In the genomic region with DNA sequence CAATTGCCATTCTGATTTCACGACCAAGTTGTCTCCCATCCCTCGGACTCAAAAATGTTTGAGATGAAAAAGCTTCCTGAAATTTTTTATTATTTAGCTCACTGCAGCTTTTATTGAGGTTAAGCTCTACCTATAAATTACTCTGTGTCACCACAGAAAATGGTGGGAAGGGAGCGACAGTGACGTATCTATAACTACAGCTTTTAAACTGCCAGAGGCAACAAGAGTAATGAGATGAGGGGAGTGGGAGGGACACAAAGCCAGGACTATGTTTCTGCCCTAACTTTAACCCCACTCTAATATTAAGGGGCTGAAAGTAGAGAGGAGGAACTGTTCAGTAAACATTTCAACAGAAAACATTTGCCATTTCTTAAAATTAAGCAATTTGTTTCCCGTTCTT, we compare ENCODE assay signal across 1 cellular context.
TF ChIP-seq lines count a peak whose summit lies in the region.

No MANE protein-coding gene starts in this region.

TF ChIP-seq in SK-N-SH, 30 proteins besides CTCF, POLR2A, EP300 and RAD21 (continued from another document):
- TF ChIP-seq, protein P1, sequence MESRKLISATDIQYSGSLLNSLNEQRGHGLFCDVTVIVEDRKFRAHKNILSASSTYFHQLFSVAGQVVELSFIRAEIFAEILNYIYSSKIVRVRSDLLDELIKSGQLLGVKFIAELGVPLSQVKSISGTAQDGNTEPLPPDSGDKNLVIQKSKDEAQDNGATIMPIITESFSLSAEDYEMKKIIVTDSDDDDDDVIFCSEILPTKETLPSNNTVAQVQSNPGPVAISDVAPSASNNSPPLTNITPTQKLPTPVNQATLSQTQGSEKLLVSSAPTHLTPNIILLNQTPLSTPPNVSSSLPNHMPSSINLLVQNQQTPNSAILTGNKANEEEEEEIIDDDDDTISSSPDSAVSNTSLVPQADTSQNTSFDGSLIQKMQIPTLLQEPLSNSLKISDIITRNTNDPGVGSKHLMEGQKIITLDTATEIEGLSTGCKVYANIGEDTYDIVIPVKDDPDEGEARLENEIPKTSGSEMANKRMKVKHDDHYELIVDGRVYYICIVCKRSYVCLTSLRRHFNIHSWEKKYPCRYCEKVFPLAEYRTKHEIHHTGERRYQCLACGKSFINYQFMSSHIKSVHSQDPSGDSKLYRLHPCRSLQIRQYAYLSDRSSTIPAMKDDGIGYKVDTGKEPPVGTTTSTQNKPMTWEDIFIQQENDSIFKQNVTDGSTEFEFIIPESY (IDR thresholded peaks at IDR 0.05; ENCODE audit: borderline replicate concordance, low read depth), result no peak
- no peak for TF ChIP-seq TCF12 (IDR thresholded peaks at IDR 0.05)
- no peak for TF ChIP-seq JUND (IDR thresholded peaks at IDR 0.05)
